1 cellular context compared by ENCODE assay signal in genomic region chr2:226564667-226565066, GRCh38.
TF ChIP-seq lines count a peak whose summit lies in the region.

No MANE protein-coding gene starts in this region.

TF ChIP-seq in HepG2, 621 proteins besides CTCF, POLR2A, EP300 and RAD21 (continued from another document):
- TF ChIP-seq ZBTB14 (CRISPR knock-in tag; IDR thresholded peaks at IDR 0.05) (no peak), ZNF431 (CRISPR knock-in tag; IDR thresholded peaks at IDR 0.05; ENCODE audit: borderline replicate concordance, low read depth) (no peak), CHD4 (IDR thresholded peaks at IDR 0.05; ENCODE audit: borderline replicate concordance, low read length) (no peak), ZNF644 (CRISPR knock-in tag; IDR thresholded peaks at IDR 0.05; ENCODE audit: low read depth) (no peak), ZXDC (CRISPR knock-in tag; IDR thresholded peaks at IDR 0.05) (no peak)
